In the genomic region with DNA sequence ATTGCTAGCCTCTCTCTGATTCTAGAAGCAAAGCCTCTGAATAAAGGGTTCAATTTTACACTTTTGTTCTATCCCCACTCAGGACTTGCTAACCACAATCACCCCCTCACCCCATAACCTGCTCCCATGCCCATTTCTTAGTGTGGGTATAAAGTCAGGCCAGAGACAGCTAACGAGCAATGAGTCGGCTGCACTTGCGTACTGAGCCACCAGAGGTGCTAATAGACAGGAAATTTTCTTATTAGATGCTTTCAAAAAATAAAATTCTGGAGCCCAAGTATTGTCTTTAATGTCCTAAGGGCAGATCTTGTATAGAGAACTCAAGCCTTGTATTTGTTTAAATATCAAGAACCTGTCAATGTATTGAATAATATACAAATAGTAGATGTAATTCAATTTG, we compare ENCODE assay signal across 9 cellular contexts.
DNase-seq lines count a peak whose midpoint lies in the region; ATAC-seq and TF ChIP-seq lines count a peak whose summit lies in the region.
"Had no signal": no experiment of that assay in that cellular context is flagged by ENCODE, and none has a peak within 500 bp of the region (broad histone marks: within the 10 kb centered on the region; RNA-seq: fewer than 3 reads in every experiment).

No MANE protein-coding gene starts in this region.

- no peaks in the 10 kb centered on the region for H3K27me3 ChIP-seq in BE2C
- no peaks in the 10 kb centered on the region for H3K27me3 ChIP-seq in gastrocnemius medialis
- no peaks in the 10 kb centered on the region for H3K27me3 ChIP-seq in heart left ventricle

- peak; percentile 70 for ATAC-seq in GM19035 (IDR thresholded peaks at IDR 0.05; ENCODE audit: unreplicated experiment)
- ATAC-seq in gastrocnemius medialis: no peak
- ATAC-seq in heart left ventricle: no peak

- H3K36me3 ChIP-seq in BE2C: peaks cover 15% of the 10 kb centered on the region
- H3K36me3 ChIP-seq in gastrocnemius medialis: no peaks in the 10 kb centered on the region
- H3K36me3 ChIP-seq in heart left ventricle: no peaks in the 10 kb centered on the region
- H3K36me3 ChIP-seq: thoracic aorta had no signal

- H3K27ac ChIP-seq in gastrocnemius medialis (no peak overlapping the region), heart left ventricle (no peak overlapping the region)
- H3K27ac ChIP-seq: thoracic aorta had no signal

- peaks cover 3% of the 10 kb centered on the region for H3K27me3 Mint-ChIP-seq in endothelial cell (ENCODE audit: unreplicated experiment)

- no peak overlapping the region for H3K27ac Mint-ChIP-seq in endothelial cell (ENCODE audit: unreplicated experiment)

- H3K9me3 ChIP-seq in BE2C: no peaks in the 10 kb centered on the region
- H3K9me3 ChIP-seq in gastrocnemius medialis: no peaks in the 10 kb centered on the region
- no peaks in the 10 kb centered on the region for H3K9me3 ChIP-seq in heart left ventricle
- H3K9me3 ChIP-seq: thoracic aorta had no signal

- TF ChIP-seq POLR2A in gastrocnemius medialis (IDR thresholded peaks at IDR 0.05) (no peak), heart left ventricle (IDR thresholded peaks at IDR 0.05) (no peak)

- no peak overlapping the region for H3K4me3 Mint-ChIP-seq in endothelial cell (ENCODE audit: unreplicated experiment)

- intact Hi-C loops in gastrocnemius medialis (cut with DNase I; ENCODE audit: low total_unique reads) (no loop called here), heart left ventricle (cut with DNase I) (no loop called here)

- in situ Hi-C loops in gastrocnemius medialis (cut with MboI; ENCODE audit: low sequenced_read_pairs in 4 of 4): no loop called here

- DNase-seq in BE2C: no peak
- peak; percentile 11 for DNase-seq in HPDE6-E6E7 (ENCODE audit: extremely low spot score)
- peak; percentile 13 for DNase-seq in endothelial cell (ENCODE audit: low spot score)
- DNase-seq in gastrocnemius medialis: no peak
- DNase-seq in heart left ventricle: no peak
- no peak for DNase-seq in NCI-H524 treated with DMSO at 0.1 percent for 48 hours (lab: John Stamatoyannopoulos, UW)
- no peak for DNase-seq in dedifferentiated amniotic fluid mesenchymal stem cell (ENCODE audit: extremely low spot score)

- H3K4me1 ChIP-seq in BE2C (no peaks in the 10 kb centered on the region; the same call in 1 of the 2 replicates), gastrocnemius medialis (no peaks in the 10 kb centered on the region), heart left ventricle (no peaks in the 10 kb centered on the region)

- H3K4me1 Mint-ChIP-seq in endothelial cell (ENCODE audit: unreplicated experiment): peaks cover 8% of the 10 kb centered on the region

- H3K4me3 ChIP-seq in BE2C (ENCODE audit: low read depth, low read length): no peak overlapping the region
- no peak overlapping the region for H3K4me3 ChIP-seq in gastrocnemius medialis
- no peak overlapping the region for H3K4me3 ChIP-seq in heart left ventricle
- H3K4me3 ChIP-seq: thoracic aorta had no signal

- 81 to 83% (median 82%) methylated on average over 3 of the region's 3 CpGs for WGBS in heart left ventricle, 4 donors

- H3K9me3 Mint-ChIP-seq in endothelial cell (ENCODE audit: unreplicated experiment): no peaks in the 10 kb centered on the region

- peak; percentile 40 for TF ChIP-seq CTCF in BE2C (IDR thresholded peaks at IDR 0.05; ENCODE audit: low read depth, low read length)
- peak; percentile 52 for TF ChIP-seq CTCF in endothelial cell (IDR thresholded peaks at IDR 0.05; ENCODE audit: unreplicated experiment)
- TF ChIP-seq CTCF in gastrocnemius medialis (IDR thresholded peaks at IDR 0.05 in 4 of 5, conservative IDR thresholded peaks at IDR 0.05 in 1 of 5): no peak
- peak in 1 of 12 donors; percentile 14 for TF ChIP-seq CTCF in heart left ventricle (IDR thresholded peaks at IDR 0.05)

- no peaks in the 10 kb centered on the region for H3K36me3 Mint-ChIP-seq in endothelial cell (ENCODE audit: low read depth, unreplicated experiment)

Comparison
In these comparisons a context has a peak if more than half of its experiments do, and no peak if none do; other contexts are left out.
1. DNase-seq: peak in HPDE6-E6E7 (single experiment) and endothelial cell (single experiment); none in BE2C (single experiment), gastrocnemius medialis (0 of 2), heart left ventricle (0 of 5), NCI-H524 treated with DMSO at 0.1 percent for 48 hours (single experiment) and dedifferentiated amniotic fluid mesenchymal stem cell (single experiment).
2. CTCF ChIP-seq: peak in BE2C (single experiment) and endothelial cell (single experiment); none in gastrocnemius medialis (0 of 5).